ENCODE assay signal across 8 cellular contexts in the genomic region with DNA sequence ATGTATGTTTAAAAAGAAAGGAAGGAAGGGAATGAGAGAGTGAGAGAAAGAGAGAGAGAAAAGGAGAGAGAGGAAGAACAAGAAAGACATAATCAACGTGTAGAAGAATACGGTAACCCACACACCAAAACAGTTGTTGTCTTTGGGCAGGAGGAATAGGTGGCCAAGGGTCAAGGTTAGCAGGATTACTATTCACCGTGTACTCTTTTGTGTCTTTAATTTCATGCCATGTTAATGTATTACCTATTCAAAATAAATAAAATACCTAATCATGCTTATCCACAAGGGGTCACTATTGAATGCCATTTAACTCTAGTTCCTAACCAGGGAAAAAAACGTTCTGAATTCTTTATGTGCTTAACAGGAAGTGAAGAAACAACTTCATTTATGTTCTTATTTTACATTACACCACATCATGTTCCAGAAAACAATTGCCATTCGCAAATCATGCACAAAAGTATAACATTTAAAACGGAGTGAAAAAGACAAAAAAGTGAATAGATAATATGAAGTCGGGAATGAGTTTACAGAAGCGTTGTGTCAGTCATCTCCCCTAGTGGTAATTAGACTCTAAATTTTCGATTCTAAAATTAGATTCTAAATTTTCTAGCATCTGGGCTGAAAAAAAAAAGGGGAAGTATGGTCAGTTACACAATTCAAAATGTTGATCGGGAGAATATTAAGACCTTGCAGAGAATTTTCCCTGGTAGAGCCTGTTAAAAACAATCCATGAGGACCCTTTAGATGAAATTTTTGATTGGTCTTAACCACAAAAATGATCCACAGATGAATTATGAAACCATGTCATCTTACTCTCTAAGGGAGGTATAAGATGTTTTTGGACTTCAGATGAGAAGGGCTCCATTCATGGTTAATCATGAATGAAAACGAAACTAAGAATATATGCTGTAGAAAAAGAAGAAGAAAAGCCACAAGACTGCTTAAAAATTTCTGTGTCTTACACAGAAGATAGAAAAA. TPM values are rescaled to one million over a fixed set of nuclear protein-coding genes. Genes with fewer than 3 reads are reported as not detected.
DNase-seq lines count a peak whose midpoint lies in the region; ATAC-seq and TF ChIP-seq lines count a peak whose summit lies in the region.

No MANE protein-coding gene starts in this region.

- intact Hi-C loops in testis (cut with DNase I; ENCODE audit: low total_unique reads): no loop called here

- TF ChIP-seq POLR2A in Peyer's patch (IDR thresholded peaks at IDR 0.05) (no peak), testis (IDR thresholded peaks at IDR 0.05) (no peak)

- H3K9ac ChIP-seq in liver (ENCODE audit: low read depth in 1 of 2, low read length in 2 of 2): peak overlapping the region; percentile 80 to 89

- peak overlapping the region; percentile 5 to 48 (median 26) for H3K27ac ChIP-seq in Peyer's patch
- H3K27ac ChIP-seq in liver (ENCODE audit: low read depth in 1 of 2, low read length in 2 of 2): peak overlapping the region; percentile 95
- H3K27ac ChIP-seq in testis: no peak overlapping the region

- ATAC-seq in HG02588 (IDR thresholded peaks at IDR 0.05; ENCODE audit: unreplicated experiment): peak; percentile 63

- H3K4me3 ChIP-seq in GM12865 (ENCODE audit: low read depth, low read length): peak overlapping the region; percentile 68
- peak overlapping the region; percentile 29 to 58 (median 41) for H3K4me3 ChIP-seq in Peyer's patch
- H3K4me3 ChIP-seq in liver (ENCODE audit: low read depth in 1 of 3, low read length in 3 of 3): peak overlapping the region; percentile 68 to 85 (median 76)
- H3K4me3 ChIP-seq in testis: peak overlapping the region; percentile 2 to 40

- H3K4me1 ChIP-seq in Peyer's patch (peaks cover 0 to 3% (median 0%) of the 10 kb centered on the region in 4 donors), liver (ENCODE audit: control insufficient read depth in 4 of 4, insufficient read depth in 4 of 4, low read length in 3 of 4) (peaks cover 0 to 31% (median 12%) of the 10 kb centered on the region in 4 donors), testis (no peaks in the 10 kb centered on the region)

- no peaks in the 10 kb centered on the region for H3K36me3 ChIP-seq in Peyer's patch
- peaks cover 0 to 3% (median 0%) of the 10 kb centered on the region in 4 donors for H3K36me3 ChIP-seq in liver (ENCODE audit: control insufficient read depth in 4 of 4, insufficient read depth in 3 of 4, low read depth in 1 of 4, low read length in 3 of 4)
- no peaks in the 10 kb centered on the region for H3K36me3 ChIP-seq in testis (ENCODE audit: low read depth, missing control alignments)

- peak; percentile 97 to 99 for TF ChIP-seq RAD21 in liver (IDR thresholded peaks at IDR 0.05)

- WGBS in liver: under 1% methylated on average over 11 of the region's 11 CpGs
- 24 to 28% methylated on average over 11 of the region's 11 CpGs for WGBS in testis, 2 donors

- DNase-seq in A172 (ENCODE audit: low spot score): peak; percentile 85
- DNase-seq in GM12865 (ENCODE audit: low read depth): peak; percentile 76
- DNase-seq in M059J (ENCODE audit: low read depth): peak; percentile 81
- DNase-seq in Peyer's patch: no peak
- DNase-seq in cerebellar cortex (ENCODE audit: low spot score): peak; percentile 68
- no peak for DNase-seq in testis

- H3K27me3 ChIP-seq in Peyer's patch: no peaks in the 10 kb centered on the region
- no peaks in the 10 kb centered on the region for H3K27me3 ChIP-seq in liver (ENCODE audit: control insufficient read depth in 4 of 4, insufficient read depth in 4 of 4, low read length in 3 of 4)
- no peaks in the 10 kb centered on the region for H3K27me3 ChIP-seq in testis

- TF ChIP-seq CTCF in GM12865 (IDR thresholded peaks at IDR 0.05; ENCODE audit: insufficient read depth, low read depth, low read length, missing control alignments): peak; percentile 36
- TF ChIP-seq CTCF in Peyer's patch (IDR thresholded peaks at IDR 0.05): peak; percentile 38 to 83 (median 74)
- peak; percentile 74 for TF ChIP-seq CTCF in liver (IDR thresholded peaks at IDR 0.05; ENCODE audit: low read depth, low read length, missing input control)
- TF ChIP-seq CTCF in testis (IDR thresholded peaks at IDR 0.05): peak; percentile 24 to 69 (median 31)

- H3K9me3 ChIP-seq in Peyer's patch: no peaks in the 10 kb centered on the region
- no peaks in the 10 kb centered on the region for H3K9me3 ChIP-seq in liver (ENCODE audit: control insufficient read depth in 4 of 4, low read length in 3 of 4)
- no peaks in the 10 kb centered on the region for H3K9me3 ChIP-seq in testis

TF ChIP-seq in liver, 16 proteins besides CTCF, POLR2A, EP300 and RAD21:
- peak; percentile 85 to 89 for TF ChIP-seq HNF4A (conservative IDR thresholded peaks at IDR 0.05)
- TF ChIP-seq GABPA (IDR thresholded peaks at IDR 0.05 in 1 of 2, conservative IDR thresholded peaks at IDR 0.05 in 1 of 2): peak in 1 of 2 donors; percentile 44
- peak; percentile 83 for TF ChIP-seq NR2F2 (IDR thresholded peaks at IDR 0.05)
- TF ChIP-seq, protein P1, sequence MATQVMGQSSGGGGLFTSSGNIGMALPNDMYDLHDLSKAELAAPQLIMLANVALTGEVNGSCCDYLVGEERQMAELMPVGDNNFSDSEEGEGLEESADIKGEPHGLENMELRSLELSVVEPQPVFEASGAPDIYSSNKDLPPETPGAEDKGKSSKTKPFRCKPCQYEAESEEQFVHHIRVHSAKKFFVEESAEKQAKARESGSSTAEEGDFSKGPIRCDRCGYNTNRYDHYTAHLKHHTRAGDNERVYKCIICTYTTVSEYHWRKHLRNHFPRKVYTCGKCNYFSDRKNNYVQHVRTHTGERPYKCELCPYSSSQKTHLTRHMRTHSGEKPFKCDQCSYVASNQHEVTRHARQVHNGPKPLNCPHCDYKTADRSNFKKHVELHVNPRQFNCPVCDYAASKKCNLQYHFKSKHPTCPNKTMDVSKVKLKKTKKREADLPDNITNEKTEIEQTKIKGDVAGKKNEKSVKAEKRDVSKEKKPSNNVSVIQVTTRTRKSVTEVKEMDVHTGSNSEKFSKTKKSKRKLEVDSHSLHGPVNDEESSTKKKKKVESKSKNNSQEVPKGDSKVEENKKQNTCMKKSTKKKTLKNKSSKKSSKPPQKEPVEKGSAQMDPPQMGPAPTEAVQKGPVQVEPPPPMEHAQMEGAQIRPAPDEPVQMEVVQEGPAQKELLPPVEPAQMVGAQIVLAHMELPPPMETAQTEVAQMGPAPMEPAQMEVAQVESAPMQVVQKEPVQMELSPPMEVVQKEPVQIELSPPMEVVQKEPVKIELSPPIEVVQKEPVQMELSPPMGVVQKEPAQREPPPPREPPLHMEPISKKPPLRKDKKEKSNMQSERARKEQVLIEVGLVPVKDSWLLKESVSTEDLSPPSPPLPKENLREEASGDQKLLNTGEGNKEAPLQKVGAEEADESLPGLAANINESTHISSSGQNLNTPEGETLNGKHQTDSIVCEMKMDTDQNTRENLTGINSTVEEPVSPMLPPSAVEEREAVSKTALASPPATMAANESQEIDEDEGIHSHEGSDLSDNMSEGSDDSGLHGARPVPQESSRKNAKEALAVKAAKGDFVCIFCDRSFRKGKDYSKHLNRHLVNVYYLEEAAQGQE (IDR thresholded peaks at IDR 0.05): peak; percentile 71
- TF ChIP-seq, protein P2, sequence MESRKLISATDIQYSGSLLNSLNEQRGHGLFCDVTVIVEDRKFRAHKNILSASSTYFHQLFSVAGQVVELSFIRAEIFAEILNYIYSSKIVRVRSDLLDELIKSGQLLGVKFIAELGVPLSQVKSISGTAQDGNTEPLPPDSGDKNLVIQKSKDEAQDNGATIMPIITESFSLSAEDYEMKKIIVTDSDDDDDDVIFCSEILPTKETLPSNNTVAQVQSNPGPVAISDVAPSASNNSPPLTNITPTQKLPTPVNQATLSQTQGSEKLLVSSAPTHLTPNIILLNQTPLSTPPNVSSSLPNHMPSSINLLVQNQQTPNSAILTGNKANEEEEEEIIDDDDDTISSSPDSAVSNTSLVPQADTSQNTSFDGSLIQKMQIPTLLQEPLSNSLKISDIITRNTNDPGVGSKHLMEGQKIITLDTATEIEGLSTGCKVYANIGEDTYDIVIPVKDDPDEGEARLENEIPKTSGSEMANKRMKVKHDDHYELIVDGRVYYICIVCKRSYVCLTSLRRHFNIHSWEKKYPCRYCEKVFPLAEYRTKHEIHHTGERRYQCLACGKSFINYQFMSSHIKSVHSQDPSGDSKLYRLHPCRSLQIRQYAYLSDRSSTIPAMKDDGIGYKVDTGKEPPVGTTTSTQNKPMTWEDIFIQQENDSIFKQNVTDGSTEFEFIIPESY (IDR thresholded peaks at IDR 0.05): peak; percentile 61
- TF ChIP-seq FOXA1 (IDR thresholded peaks at IDR 0.05): peak; percentile 36
- no peak for TF ChIP-seq EGR1 (IDR thresholded peaks at IDR 0.05; ENCODE audit: low read depth in 2 of 2)
- TF ChIP-seq ATF3 (IDR thresholded peaks at IDR 0.05): no peak
- TF ChIP-seq HNF4G (IDR thresholded peaks at IDR 0.05): peak; percentile 30
- peak; percentile 92 for TF ChIP-seq SP1 (IDR thresholded peaks at IDR 0.05)
- peak; percentile 86 to 87 for TF ChIP-seq RXRA (IDR thresholded peaks at IDR 0.05)
- peak; percentile 44 to 55 for TF ChIP-seq JUND (IDR thresholded peaks at IDR 0.05)
- TF ChIP-seq FOXA2 (IDR thresholded peaks at IDR 0.05): peak; percentile 90
- peak; percentile 77 for TF ChIP-seq TAF1 (conservative IDR thresholded peaks at IDR 0.05)
- TF ChIP-seq YY1 (IDR thresholded peaks at IDR 0.05): peak; percentile 58
- TF ChIP-seq, protein P3, sequence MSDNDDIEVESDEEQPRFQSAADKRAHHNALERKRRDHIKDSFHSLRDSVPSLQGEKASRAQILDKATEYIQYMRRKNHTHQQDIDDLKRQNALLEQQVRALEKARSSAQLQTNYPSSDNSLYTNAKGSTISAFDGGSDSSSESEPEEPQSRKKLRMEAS (IDR thresholded peaks at IDR 0.05): peak; percentile 79
TF ChIP-seq in liver: peak in this region for 14.

RNA-seq across cellular contexts. Expression of gene KMO, which starts 0.7 kb away (rescaled TPM):
- total RNA-seq in A172 (2014; rRNA removed; shearing (Covaris generic)): 2.4 TPM in 1 of 2 replicates, not detected in the other
- 0.27 TPM in 1 of 2 replicates, not detected in the other for total RNA-seq in M059J (2014; rRNA removed; shearing (Covaris generic))
- total RNA-seq in Peyer's patch: 10 to 100 TPM in 1 of 4 donors, under 1 TPM in 2, not detected in 1; 0.13 to 32.2 (median 0.70) TPM
- 10 to 100 TPM; 10.2 to 24.7 TPM for total RNA-seq in liver
- 10 to 100 TPM; 14.5 to 37.3 TPM for polyA plus RNA-seq in liver
- under 1 TPM; 0.39 to 0.99 TPM for total RNA-seq in testis
- polyA plus RNA-seq in testis (ENCODE audit: insufficient read depth, low read depth, low replicate concordance): 1.5 TPM

RNA-seq across cellular contexts. Expression of gene FH, which starts 11.9 kb away (rescaled TPM):
- total RNA-seq in A172 (2014; rRNA removed; shearing (Covaris generic)): 351 and 373 TPM in 2 replicates
- total RNA-seq in M059J (2014; rRNA removed; shearing (Covaris generic)): 147 and 156 TPM in 2 replicates
- total RNA-seq in Peyer's patch: 10 to 100 TPM; 29.7 to 91.3 (median 56.1) TPM
- 100 to 1,000 TPM in 1 of 2 donors, 10 to 100 TPM in 1; 68.3 to 140 TPM for total RNA-seq in liver
- 100 to 1,000 TPM in 1 of 2 donors, 10 to 100 TPM in 1; 99.6 to 145 TPM for polyA plus RNA-seq in liver
- total RNA-seq in testis: 10 to 100 TPM; 39.7 to 54.6 TPM
- polyA plus RNA-seq in testis (ENCODE audit: insufficient read depth, low read depth, low replicate concordance): 86.0 TPM

Comparison
In these comparisons a context has a peak if more than half of its experiments do, and no peak if none do; other contexts are left out.
1. DNase-seq: peak in A172 (single experiment), GM12865 (single experiment), M059J (single experiment) and cerebellar cortex (single experiment); none in Peyer's patch (0 of 3) and testis (single experiment).
2. H3K4me3 ChIP-seq: peak in every context shown above with its lines; median percentile 76 in liver; 68 in GM12865; 41 in Peyer's patch; 21 in testis.
3. H3K27ac ChIP-seq: peak in Peyer's patch (4 of 4) and liver (2 of 2); none in testis (0 of 2).
4. Peak in every context shown above with its lines, with median percentiles within 50 percentile points of each other: CTCF ChIP-seq.